ENCODE assay signal across 9 cellular contexts in the genomic region with DNA sequence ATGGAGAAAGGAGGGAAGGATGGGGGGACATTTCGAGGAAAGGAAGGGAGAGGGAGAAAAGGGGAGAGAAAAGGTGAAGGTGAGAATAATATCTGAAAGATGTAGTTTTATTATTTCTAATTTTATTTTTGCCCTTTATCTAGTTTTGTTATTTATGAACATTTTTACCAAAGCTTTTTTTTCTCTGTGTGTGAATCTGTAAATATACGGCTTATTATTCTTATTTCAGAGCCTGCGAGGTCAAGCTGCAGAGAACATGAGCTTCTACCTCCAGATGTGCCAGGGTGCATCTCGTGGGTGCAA. TPM values are rescaled to one million over a fixed set of nuclear protein-coding genes. Genes with fewer than 3 reads are reported as not detected.
A peak's percentile ranks its signal among the peaks of the same experiment; 100 is the strongest.
DNase-seq lines count a peak whose midpoint lies in the region; ATAC-seq and TF ChIP-seq lines count a peak whose summit lies in the region.
"Had no signal": no experiment of that assay in that cellular context is flagged by ENCODE, and none has a peak within 500 bp of the region (broad histone marks: within the 10 kb centered on the region; RNA-seq: fewer than 3 reads in every experiment).

No MANE protein-coding gene starts in this region.

- no peaks in the 10 kb centered on the region for H3K27me3 ChIP-seq in esophagus muscularis mucosa
- peaks cover 57% of the 10 kb centered on the region for H3K27me3 ChIP-seq in neutrophil

- intact Hi-C loops in CD14-positive monocyte (cut with micrococcal nuclease): loop anchor here in 1 of 2 donors (10.0 kb wide), 1 partner anchor 53 kb away; no protein-coding TSS in a partner anchor
- intact Hi-C loops in esophagus muscularis mucosa (cut with DNase I): loop anchor here (2.0 to 10.0 kb wide), 4 partner anchors 35 to 223 kb away; a partner anchor contains a TSS

- H3K36me3 ChIP-seq in SK-N-MC (ENCODE audit: insufficient read depth, low read length) (no peaks in the 10 kb centered on the region), esophagus muscularis mucosa (no peaks in the 10 kb centered on the region), neutrophil (no peaks in the 10 kb centered on the region)

- no peak for ATAC-seq in HG02571 (IDR thresholded peaks at IDR 0.05; ENCODE audit: unreplicated experiment)

- H3K9me3 Mint-ChIP-seq in CD14-positive monocyte: peaks cover 0 to 15% (median 12%) of the 10 kb centered on the region in 7 donors

- TF ChIP-seq POLR2A in esophagus muscularis mucosa (IDR thresholded peaks at IDR 0.05; ENCODE audit: low read depth): no peak

- no peak overlapping the region for H3K27ac ChIP-seq in SK-N-MC
- peak overlapping the region; percentile 90 to 96 (median 92) for H3K27ac ChIP-seq in esophagus muscularis mucosa (replicated peaks in 1 of 4)
- no peak overlapping the region for H3K27ac ChIP-seq in neutrophil
- H3K27ac ChIP-seq: HL-60 had no signal

- H3K9me3 ChIP-seq in SK-N-MC (ENCODE audit: low read depth, low read length) (no peaks in the 10 kb centered on the region), esophagus muscularis mucosa (no peaks in the 10 kb centered on the region), neutrophil (no peaks in the 10 kb centered on the region)

- WGBS in esophagus muscularis mucosa: 50% methylated on average over 4 of the region's 4 CpGs

- peaks cover 46% of the 10 kb centered on the region for H3K4me1 Mint-ChIP-seq in CD14-positive monocyte

- TF ChIP-seq CTCF in CD14-positive monocyte (IDR thresholded peaks at IDR 0.05) (no peak), esophagus muscularis mucosa (IDR thresholded peaks at IDR 0.05) (no peak), neutrophil (IDR thresholded peaks at IDR 0.05) (no peak), GM10248 (IDR thresholded peaks at IDR 0.05; ENCODE audit: control extremely low read depth, extremely low read depth, low read depth, missing control alignments) (no peak)

- peak overlapping the region; percentile 93 to 99 for H3K4me3 Mint-ChIP-seq in CD14-positive monocyte

- H3K36me3 Mint-ChIP-seq in CD14-positive monocyte: peaks cover 8 to 26% of the 10 kb centered on the region in 2 donors

- CTCF ChIA-PET in GM10248 (lab: Yijun Ruan, JAX): interaction anchor here (1.0 to 2.7 kb wide), 4 partner anchors 9 to 154 kb away, joined by 3 to 9 read pairs (median 4); no protein-coding TSS in a partner anchor

- H3K27me3 Mint-ChIP-seq in CD14-positive monocyte (ENCODE audit: low read depth in 3 of 3): peaks cover 55 to 60% (median 60%) of the 10 kb centered on the region in 3 donors

- H3K4me3 ChIP-seq in SK-N-MC (peak overlapping the region; percentile 89), esophagus muscularis mucosa (peak overlapping the region; percentile 58 to 66 (median 60)), neutrophil (ENCODE audit: low read depth in 1 of 2, low read length in 1 of 2) (peak overlapping the region; percentile 38 to 59)

- H3K4me1 ChIP-seq in esophagus muscularis mucosa (peaks cover 13 to 34% (median 28%) of the 10 kb centered on the region in 4 donors), neutrophil (ENCODE audit: control insufficient read depth in 1 of 2, insufficient read depth in 1 of 2, low read depth in 1 of 2, low read length in 1 of 2) (peaks cover 23 to 24% of the 10 kb centered on the region in 2 experiments)

- DNase-seq in CD14-positive monocyte (ENCODE audit: low spot score) (no peak), SK-N-MC (ENCODE audit: low read depth, low spot score) (no peak), esophagus muscularis mucosa (ENCODE audit: extremely low spot score) (no peak), RPMI8226 (no peak), GM10248 (ENCODE audit: extremely low spot score) (no peak)
- no peak for DNase-seq in effector CD8-positive, alpha-beta T cell (lab: John Stamatoyannopoulos, UW)

- H3K9ac ChIP-seq in SK-N-MC (ENCODE audit: insufficient read length): peak overlapping the region; percentile 74

- TF ChIP-seq EP300 in esophagus muscularis mucosa (IDR thresholded peaks at IDR 0.05): no peak

- H3K27ac Mint-ChIP-seq in CD14-positive monocyte: peak overlapping the region in 2 of 7 donors; percentile 69 to 80

- POLR2A ChIA-PET in GM10248 (lab: Yijun Ruan, JAX): no interaction called here

RNA-seq across cellular contexts. Expression of a gene that starts 35.0 kb away (rescaled TPM):
- 1,000 to 10,000 TPM; 1,518 to 2,788 TPM for polyA plus RNA-seq in CD14-positive monocyte
- 100 to 1,000 TPM; 243 to 610 (median 499) TPM for total RNA-seq in esophagus muscularis mucosa

Comparison
In these comparisons a context has a peak if more than half of its experiments do, and no peak if none do; other contexts are left out.
1. H3K27ac ChIP-seq: peak in esophagus muscularis mucosa (4 of 4); none in SK-N-MC (single experiment) and neutrophil (single experiment).
2. Peak in every context shown above with its lines, with median percentiles within 50 percentile points of each other: H3K4me3 ChIP-seq.